2 cellular contexts compared by ENCODE assay signal in the genomic region with DNA sequence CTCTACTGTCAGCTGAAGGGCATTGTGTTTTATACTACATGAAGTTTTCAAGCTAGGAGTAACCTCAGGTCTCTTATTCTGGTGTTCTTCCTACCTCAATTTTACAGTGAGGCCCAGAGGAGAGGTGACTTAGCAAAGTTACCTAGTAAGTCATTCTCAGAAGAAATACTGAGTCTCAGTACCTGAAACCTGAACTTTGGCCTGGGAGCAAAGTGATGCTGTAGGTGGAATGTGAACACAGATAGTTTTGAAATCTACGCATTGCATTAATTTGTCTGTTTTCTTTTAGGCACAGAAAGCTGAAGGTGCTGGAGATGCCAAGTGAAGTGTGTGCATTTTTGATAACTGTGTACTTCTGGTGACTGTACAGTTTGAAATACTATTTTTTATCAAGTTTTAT.
A peak's percentile ranks its signal among the peaks of the same experiment; 100 is the strongest.
TF ChIP-seq lines count a peak whose summit lies in the region.

No MANE protein-coding gene starts in this region.

TF ChIP-seq in HepG2, 621 proteins besides CTCF, POLR2A, EP300 and RAD21:
- peak; percentile 75 for TF ChIP-seq HNF4A (CRISPR knock-in tag; IDR thresholded peaks at IDR 0.05)
- TF ChIP-seq HNF4G (IDR thresholded peaks at IDR 0.05; ENCODE audit: borderline replicate concordance, low read depth, low read length): 0 out of 2 replicates have a peak, but pooled peaks have one; percentile 14
- no peak for TF ChIP-seq HNF4G (CRISPR knock-in tag; IDR thresholded peaks at IDR 0.05; ENCODE audit: borderline replicate concordance, low read depth)
- TF ChIP-seq KAT8 (CRISPR knock-in tag; IDR thresholded peaks at IDR 0.05): no peak
- peak; percentile 99 for TF ChIP-seq ZSCAN21 (CRISPR knock-in tag; IDR thresholded peaks at IDR 0.05; ENCODE audit: borderline replicate concordance)
- no peak for TF ChIP-seq MAF1 (CRISPR knock-in tag; IDR thresholded peaks at IDR 0.05; ENCODE audit: borderline replicate concordance)
- peak; percentile 39 for TF ChIP-seq TEAD3 (CRISPR knock-in tag; optimal IDR thresholded peaks at IDR 0.05; ENCODE audit: borderline replicate concordance)
- TF ChIP-seq ZSCAN9 (CRISPR knock-in tag; IDR thresholded peaks at IDR 0.05; ENCODE audit: borderline replicate concordance): peak; percentile 90
TF ChIP-seq in HepG2: peak in this region for 5.

TF ChIP-seq in liver, 16 proteins besides CTCF, POLR2A, EP300 and RAD21:
- TF ChIP-seq, protein P1, sequence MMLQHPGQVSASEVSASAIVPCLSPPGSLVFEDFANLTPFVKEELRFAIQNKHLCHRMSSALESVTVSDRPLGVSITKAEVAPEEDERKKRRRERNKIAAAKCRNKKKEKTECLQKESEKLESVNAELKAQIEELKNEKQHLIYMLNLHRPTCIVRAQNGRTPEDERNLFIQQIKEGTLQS (IDR thresholded peaks at IDR 0.05): no peak
- TF ChIP-seq FOXA2 (IDR thresholded peaks at IDR 0.05) (no peak), SP1 (IDR thresholded peaks at IDR 0.05) (peak; percentile 52), NR2F2 (IDR thresholded peaks at IDR 0.05) (no peak), HNF4A (conservative IDR thresholded peaks at IDR 0.05) (peak; percentile 88), RXRA (IDR thresholded peaks at IDR 0.05) (peak in 1 of 2 donors; percentile 25), HNF4G (IDR thresholded peaks at IDR 0.05) (peak; percentile 62)
- TF ChIP-seq, protein P2, sequence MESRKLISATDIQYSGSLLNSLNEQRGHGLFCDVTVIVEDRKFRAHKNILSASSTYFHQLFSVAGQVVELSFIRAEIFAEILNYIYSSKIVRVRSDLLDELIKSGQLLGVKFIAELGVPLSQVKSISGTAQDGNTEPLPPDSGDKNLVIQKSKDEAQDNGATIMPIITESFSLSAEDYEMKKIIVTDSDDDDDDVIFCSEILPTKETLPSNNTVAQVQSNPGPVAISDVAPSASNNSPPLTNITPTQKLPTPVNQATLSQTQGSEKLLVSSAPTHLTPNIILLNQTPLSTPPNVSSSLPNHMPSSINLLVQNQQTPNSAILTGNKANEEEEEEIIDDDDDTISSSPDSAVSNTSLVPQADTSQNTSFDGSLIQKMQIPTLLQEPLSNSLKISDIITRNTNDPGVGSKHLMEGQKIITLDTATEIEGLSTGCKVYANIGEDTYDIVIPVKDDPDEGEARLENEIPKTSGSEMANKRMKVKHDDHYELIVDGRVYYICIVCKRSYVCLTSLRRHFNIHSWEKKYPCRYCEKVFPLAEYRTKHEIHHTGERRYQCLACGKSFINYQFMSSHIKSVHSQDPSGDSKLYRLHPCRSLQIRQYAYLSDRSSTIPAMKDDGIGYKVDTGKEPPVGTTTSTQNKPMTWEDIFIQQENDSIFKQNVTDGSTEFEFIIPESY (IDR thresholded peaks at IDR 0.05): no peak
TF ChIP-seq in liver: peak in this region for 4.
